1 cellular context compared by ENCODE assay signal in the genomic region with DNA sequence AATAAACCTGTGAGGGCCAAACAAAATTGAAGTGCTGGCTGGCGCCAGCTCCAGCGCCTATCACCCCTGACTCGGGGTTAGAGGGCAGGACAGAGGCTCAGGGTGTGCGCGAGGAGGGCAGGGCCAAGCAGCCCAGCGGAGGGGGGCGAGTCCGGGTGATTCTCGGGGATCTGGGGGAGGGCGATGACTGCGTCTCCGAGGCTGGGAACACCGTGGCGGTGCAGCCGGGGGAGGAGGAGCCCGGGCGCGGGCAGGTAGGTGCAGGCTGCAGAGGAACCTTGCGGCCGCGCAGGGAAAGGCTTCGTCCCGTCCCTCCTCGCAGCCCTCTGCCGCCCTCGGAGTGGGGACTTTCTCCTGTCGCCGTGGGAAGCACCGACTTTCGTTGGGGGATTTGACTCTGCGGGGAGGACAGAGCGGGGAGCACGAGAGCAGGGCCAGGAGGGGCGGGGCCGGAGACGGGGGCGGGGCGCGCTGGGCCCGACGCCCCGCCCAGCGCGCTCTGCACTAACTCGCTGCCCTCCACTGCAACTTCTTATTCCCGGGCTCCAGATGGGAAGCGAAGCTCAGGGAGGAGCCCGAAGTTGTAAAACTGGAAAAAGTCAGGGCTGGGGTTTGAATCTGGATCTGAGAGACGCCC.
TF ChIP-seq lines count a peak whose summit lies in the region.

No MANE protein-coding gene starts in this region.

TF ChIP-seq in K562, 482 proteins besides CTCF, POLR2A, EP300 and RAD21 (continued from another document):
- TF ChIP-seq, protein P1, sequence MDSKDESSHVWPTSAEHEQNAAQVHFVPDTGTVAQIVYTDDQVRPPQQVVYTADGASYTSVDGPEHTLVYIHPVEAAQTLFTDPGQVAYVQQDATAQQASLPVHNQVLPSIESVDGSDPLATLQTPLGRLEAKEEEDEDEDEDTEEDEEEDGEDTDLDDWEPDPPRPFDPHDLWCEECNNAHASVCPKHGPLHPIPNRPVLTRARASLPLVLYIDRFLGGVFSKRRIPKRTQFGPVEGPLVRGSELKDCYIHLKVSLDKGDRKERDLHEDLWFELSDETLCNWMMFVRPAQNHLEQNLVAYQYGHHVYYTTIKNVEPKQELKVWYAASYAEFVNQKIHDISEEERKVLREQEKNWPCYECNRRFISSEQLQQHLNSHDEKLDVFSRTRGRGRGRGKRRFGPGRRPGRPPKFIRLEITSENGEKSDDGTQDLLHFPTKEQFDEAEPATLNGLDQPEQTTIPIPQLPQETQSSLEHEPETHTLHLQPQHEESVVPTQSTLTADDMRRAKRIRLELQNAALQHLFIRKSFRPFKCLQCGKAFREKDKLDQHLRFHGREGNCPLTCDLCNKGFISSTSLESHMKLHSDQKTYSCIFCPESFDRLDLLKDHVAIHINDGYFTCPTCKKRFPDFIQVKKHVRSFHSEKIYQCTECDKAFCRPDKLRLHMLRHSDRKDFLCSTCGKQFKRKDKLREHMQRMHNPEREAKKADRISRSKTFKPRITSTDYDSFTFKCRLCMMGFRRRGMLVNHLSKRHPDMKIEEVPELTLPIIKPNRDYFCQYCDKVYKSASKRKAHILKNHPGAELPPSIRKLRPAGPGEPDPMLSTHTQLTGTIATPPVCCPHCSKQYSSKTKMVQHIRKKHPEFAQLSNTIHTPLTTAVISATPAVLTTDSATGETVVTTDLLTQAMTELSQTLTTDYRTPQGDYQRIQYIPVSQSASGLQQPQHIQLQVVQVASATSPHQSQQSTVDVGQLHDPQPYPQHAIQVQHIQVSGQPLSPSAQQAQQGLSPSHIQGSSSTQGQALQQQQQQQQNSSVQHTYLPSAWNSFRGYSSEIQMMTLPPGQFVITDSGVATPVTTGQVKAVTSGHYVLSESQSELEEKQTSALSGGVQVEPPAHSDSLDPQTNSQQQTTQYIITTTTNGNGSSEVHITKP (IDR thresholded peaks at IDR 0.05; ENCODE audit: partially characterized antibody) = peak; percentile 81
- TF ChIP-seq ZBTB2 (IDR thresholded peaks at IDR 0.05) (no peak), ZNF133 (CRISPR knock-in tag; IDR thresholded peaks at IDR 0.05) (no peak), ZFPM2 (CRISPR knock-in tag; IDR thresholded peaks at IDR 0.05) (no peak), ELK3 (CRISPR knock-in tag; IDR thresholded peaks at IDR 0.05) (no peak), PHF21A (IDR thresholded peaks at IDR 0.05; ENCODE audit: borderline replicate concordance, low read depth) (peak; percentile 62; the same call in 1 of the 2 replicates)
